Comparison of ENCODE assay signal across 17 cellular contexts in genomic region chr6:167399051-167399387, GRCh38.
DNase-seq lines count a peak whose midpoint lies in the region; ATAC-seq and TF ChIP-seq lines count a peak whose summit lies in the region.
"Had no signal": no experiment of that assay in that cellular context is flagged by ENCODE, and none has a peak within 500 bp of the region (broad histone marks: within the 10 kb centered on the region; RNA-seq: fewer than 3 reads in every experiment).

No MANE protein-coding gene starts in this region.

- no peaks in the 10 kb centered on the region for H3K27me3 Mint-ChIP-seq in GM23338 (ENCODE audit: insufficient read depth, low read depth, poor library complexity)

- DNase-seq in D341Med (ENCODE audit: low spot score) (peak; percentile 4), GM23338 (ENCODE audit: low spot score) (peak; percentile 0), hepatocyte (ENCODE audit: low spot score) (no peak), vagina (ENCODE audit: extremely low spot score in 2 of 2) (peak; percentile 71 to 85), SHP77 treated with DMSO at 0.1 percent for 48 hours (lab: John Stamatoyannopoulos, UW) (no peak)
- DNase-seq: ACHN; AML-193; CD4-positive, alpha-beta T cell; DMS153; DMS79; GDM1; GM23248; HCEC 1CT had no signal

- H3K4me2 ChIP-seq in GM23338 (no peak overlapping the region), hepatocyte (no peak overlapping the region)

- intact Hi-C loops in vagina (cut with DNase I) = no loop called here

- H3K4me1 ChIP-seq in GM23338 (ENCODE audit: insufficient read depth) (no peaks in the 10 kb centered on the region), hepatocyte (ENCODE audit: insufficient read depth) (peaks cover 23% of the 10 kb centered on the region), vagina (no peaks in the 10 kb centered on the region)

- no peak overlapping the region for H2AFZ ChIP-seq in GM23338
- no peak overlapping the region for H2AFZ ChIP-seq in hepatocyte
- H2AFZ ChIP-seq: GM23248 had no signal

- H3K4me3 ChIP-seq in GM23338 (no peak overlapping the region), hepatocyte (no peak overlapping the region), vagina (no peak overlapping the region)
- H3K4me3 ChIP-seq: GM23248 had no signal

- H3K27ac ChIP-seq in GM23338 (ENCODE audit: low read depth) (no peak overlapping the region), hepatocyte (peak overlapping the region; percentile 82), vagina (no peak overlapping the region)
- H3K27ac ChIP-seq: C4-2B, GM23248 had no signal

- H3K4me1 Mint-ChIP-seq in GM23338 = peaks cover 14% of the 10 kb centered on the region
- H3K4me1 Mint-ChIP-seq: IgD-negative memory B cell had no signal

- H4K20me1 ChIP-seq in GM23338 (replicated peaks; ENCODE audit: insufficient read depth) (no peaks in the 10 kb centered on the region), hepatocyte (ENCODE audit: insufficient read depth, poor library complexity, severe bottlenecking) (no peaks in the 10 kb centered on the region)

- TF ChIP-seq POLR2A in vagina (IDR thresholded peaks at IDR 0.05) = no peak

- H3K36me3 ChIP-seq in GM23338 (ENCODE audit: insufficient read depth) (no peaks in the 10 kb centered on the region), hepatocyte (replicated peaks; ENCODE audit: insufficient read depth, low read depth) (no peaks in the 10 kb centered on the region), vagina (no peaks in the 10 kb centered on the region)

- H3K9me3 ChIP-seq in hepatocyte (ENCODE audit: low read depth) (no peaks in the 10 kb centered on the region), vagina (no peaks in the 10 kb centered on the region)
- H3K9me3 ChIP-seq: Caco-2 had no signal

- no peaks in the 10 kb centered on the region for H3K27me3 ChIP-seq in GM23338 (ENCODE audit: insufficient read depth)
- no peaks in the 10 kb centered on the region for H3K27me3 ChIP-seq in hepatocyte
- H3K27me3 ChIP-seq in vagina = no peaks in the 10 kb centered on the region

- no peaks in the 10 kb centered on the region for H3K9me2 ChIP-seq in GM23338 (ENCODE audit: insufficient read depth)
- no peaks in the 10 kb centered on the region for H3K9me2 ChIP-seq in hepatocyte (replicated peaks; ENCODE audit: insufficient read depth)

- no peaks in the 10 kb centered on the region for H3K79me2 ChIP-seq in GM23338 (replicated peaks; ENCODE audit: insufficient read depth)
- H3K79me2 ChIP-seq in hepatocyte = no peaks in the 10 kb centered on the region

- H3F3A ChIP-seq in GM23338 (replicated peaks; ENCODE audit: low read depth) = no peaks in the 10 kb centered on the region

- H3K9me3 Mint-ChIP-seq in GM23338 = no peaks in the 10 kb centered on the region
- H3K9me3 Mint-ChIP-seq: CD4-positive, alpha-beta T cell; IgD-negative memory B cell had no signal

- 89% methylated on average over 6 of the region's 6 CpGs for WGBS in hepatocyte (ENCODE audit: low lambda C conversion rate, missing lambda C conversion rate)

- TF ChIP-seq CTCF in GM23338 (conservative IDR thresholded peaks at IDR 0.05; ENCODE audit: low read depth in 2 of 2) (no peak), hepatocyte (IDR thresholded peaks at IDR 0.05; ENCODE audit: poor library complexity) (no peak), vagina (IDR thresholded peaks at IDR 0.05) (no peak)

- ATAC-seq in GM23338 (no peak), HG02970 (IDR thresholded peaks at IDR 0.05; ENCODE audit: low FRiP score, unreplicated experiment) (no peak)

- H3K4me3 Mint-ChIP-seq in GM23338 = no peak overlapping the region
- H3K4me3 Mint-ChIP-seq: CD4-positive, alpha-beta T cell; IgD-negative memory B cell had no signal

- no peaks in the 10 kb centered on the region for H3K36me3 Mint-ChIP-seq in GM23338 (ENCODE audit: low read depth)

- no peak overlapping the region for H3K27ac Mint-ChIP-seq in GM23338
- H3K27ac Mint-ChIP-seq: CD4-positive, alpha-beta T cell; IgD-negative memory B cell had no signal

TF ChIP-seq in GM23338, 12 proteins besides CTCF, POLR2A, EP300 and RAD21 (continues in another document):
- TF ChIP-seq ETS1 (IDR thresholded peaks at IDR 0.05) (no peak), POLR2AphosphoS5 (IDR thresholded peaks at IDR 0.05; ENCODE audit: low read depth) (no peak), JUNB (IDR thresholded peaks at IDR 0.05; ENCODE audit: unreplicated experiment) (no peak), EZH2 (IDR thresholded peaks at IDR 0.05; ENCODE audit: low read depth, unreplicated experiment) (no peak), ZNF331 (CRISPR knock-in tag; IDR thresholded peaks at IDR 0.05; ENCODE audit: low read depth) (no peak), ZNF462 (CRISPR knock-in tag; IDR thresholded peaks at IDR 0.05) (no peak)

Comparison
In these comparisons a context has a peak if more than half of its experiments do, and no peak if none do; other contexts are left out.
1. DNase-seq: peak in D341Med (single experiment), GM23338 (single experiment) and vagina (2 of 2); none in hepatocyte (single experiment) and SHP77 treated with DMSO at 0.1 percent for 48 hours (single experiment).